ENCODE assay signal across 8 cellular contexts in the genomic region with DNA sequence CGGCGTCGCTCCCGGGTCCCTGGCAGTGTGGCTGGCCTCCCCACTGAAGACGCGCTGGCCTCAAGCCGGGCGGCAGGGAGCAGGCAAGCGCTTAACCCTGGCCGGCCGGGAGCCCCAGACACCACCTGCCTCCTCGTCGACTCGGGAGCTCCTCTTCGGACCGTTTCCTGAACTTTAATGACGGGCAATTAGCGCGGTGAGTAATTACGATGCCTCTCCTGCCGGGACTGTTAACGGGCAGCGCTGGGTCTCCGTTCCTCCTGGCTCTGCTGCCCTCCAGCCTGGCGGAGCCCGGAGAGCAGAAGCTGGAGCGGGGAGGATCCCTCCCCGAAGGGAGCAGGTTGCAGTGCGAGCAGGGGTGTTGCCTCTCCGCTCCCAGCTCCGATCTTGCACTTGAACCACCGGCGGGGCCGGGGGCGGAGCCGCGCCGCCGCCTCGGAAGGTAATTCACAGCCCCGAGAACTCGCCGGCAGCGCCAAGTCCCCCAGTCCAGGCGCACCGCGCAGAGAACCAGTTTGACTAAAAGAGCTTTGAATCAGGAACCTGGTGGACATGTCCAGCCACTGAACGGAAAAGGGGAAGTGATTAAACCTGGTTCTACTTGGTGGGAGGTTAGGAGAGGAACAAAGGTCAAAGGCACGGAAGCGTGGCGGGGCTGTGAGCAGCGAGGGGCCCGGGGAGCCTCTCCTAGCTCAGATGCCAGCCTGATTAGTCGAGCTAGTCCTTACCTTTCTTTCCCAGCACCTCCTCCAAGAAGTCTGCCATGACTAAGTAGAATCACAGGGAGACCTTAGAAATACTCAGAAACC. TPM values are rescaled to one million over a fixed set of nuclear protein-coding genes. Genes with fewer than 3 reads are reported as not detected.
A peak's percentile ranks its signal among the peaks of the same experiment; 100 is the strongest.
DNase-seq lines count a peak whose midpoint lies in the region; ATAC-seq and TF ChIP-seq lines count a peak whose summit lies in the region.

No MANE protein-coding gene starts in this region.

- no peaks in the 10 kb centered on the region for H3K9me2 ChIP-seq in GM23248 (ENCODE audit: insufficient read depth)

- H2AFZ ChIP-seq in GM23248: peak overlapping the region; percentile 84
- H2AFZ ChIP-seq in fibroblast of lung (ENCODE audit: low read length): peak overlapping the region; percentile 50

- H3K4me1 ChIP-seq in BE2C (peaks cover 6% of the 10 kb centered on the region), GM23248 (ENCODE audit: insufficient read depth) (0 out of 2 replicates have a peak, but pooled peaks cover 3% of the 10 kb centered on the region), fibroblast of lung (ENCODE audit: control insufficient read depth, extremely low read depth, insufficient read depth, low read length) (no peaks in the 10 kb centered on the region), upper lobe of left lung (peaks cover 10 to 17% (median 13%) of the 10 kb centered on the region in 4 donors)

- H3K9ac ChIP-seq in GM23248 (no peak overlapping the region), fibroblast of lung (ENCODE audit: insufficient read depth, low read length) (no peak overlapping the region)

- TF ChIP-seq EP300 in upper lobe of left lung (IDR thresholded peaks at IDR 0.05): no peak

- H3K27me3 ChIP-seq in BE2C (peaks cover 48% of the 10 kb centered on the region), GM23248 (replicated peaks; ENCODE audit: insufficient read depth) (peaks cover 53% of the 10 kb centered on the region), fibroblast of lung (ENCODE audit: control insufficient read depth, insufficient read depth, low read length) (peaks cover 60% of the 10 kb centered on the region), upper lobe of left lung (peaks cover 0 to 8% (median 5%) of the 10 kb centered on the region in 4 donors)

- H3K27me3 Mint-ChIP-seq in neural crest cell (ENCODE audit: low read depth): peaks cover 34% of the 10 kb centered on the region

- H3K4me1 Mint-ChIP-seq in neural crest cell: peaks cover 13% of the 10 kb centered on the region

- ATAC-seq in upper lobe of left lung (ENCODE audit: low FRiP score in 2 of 2) (peak; percentile 61 to 67), GM19455 (IDR thresholded peaks at IDR 0.05; ENCODE audit: unreplicated experiment) (no peak)

- no peak for TF ChIP-seq POLR2A in upper lobe of left lung (IDR thresholded peaks at IDR 0.05)

- TF ChIP-seq CTCF in BE2C (IDR thresholded peaks at IDR 0.05; ENCODE audit: low read depth, low read length) (no peak), fibroblast of lung (conservative IDR thresholded peaks at IDR 0.05 in 1 of 2, IDR thresholded peaks at IDR 0.05 in 1 of 2; ENCODE audit: low read depth in 1 of 2, low read length in 2 of 2) (no peak), neural crest cell (conservative IDR thresholded peaks at IDR 0.05) (peak; percentile 12), upper lobe of left lung (IDR thresholded peaks at IDR 0.05) (peak in 1 of 6 experiments; percentile 20)

- H3K27ac ChIP-seq in GM23248 (no peak overlapping the region), fibroblast of lung (ENCODE audit: insufficient read depth, low read length) (no peak overlapping the region), upper lobe of left lung (peak overlapping the region in 1 of 4 donors; percentile 13)

- WGBS in GM23248 (ENCODE audit: low coverage in 1 of 2, low lambda C conversion rate in 2 of 2, missing lambda C conversion rate in 2 of 2), 2 experiments: 3% methylated on average over 46 to 53 of the region's 54 CpGs
- WGBS in upper lobe of left lung, 2 donors: 1 to 2% methylated on average over 16 to 48 of the region's 54 CpGs

- H3K4me3 ChIP-seq in BE2C (ENCODE audit: low read depth, low read length) (peak overlapping the region; percentile 47), GM23248 (peak overlapping the region; percentile 72), fibroblast of lung (replicated peaks in 1 of 4; ENCODE audit: control extremely low read depth in 1 of 4, insufficient read depth in 1 of 4, low read depth in 3 of 4, low read length in 4 of 4) (peak overlapping the region; percentile 3 to 50 (median 27)), upper lobe of left lung (peak overlapping the region; percentile 10 to 48 (median 40))

- peak overlapping the region; percentile 74 for H3K4me3 Mint-ChIP-seq in neural crest cell

- H3K4me2 ChIP-seq in GM23248 (ENCODE audit: unreplicated experiment) (peak overlapping the region; percentile 98), fibroblast of lung (ENCODE audit: extremely low read depth, insufficient read depth, low read length) (peak overlapping the region; percentile 73)

- H3K79me2 ChIP-seq in GM23248 (ENCODE audit: insufficient read depth) (no peaks in the 10 kb centered on the region), fibroblast of lung (ENCODE audit: control insufficient read depth, insufficient read depth, low read length) (no peaks in the 10 kb centered on the region)

- no peak overlapping the region for H3K27ac Mint-ChIP-seq in neural crest cell (ENCODE audit: unreplicated experiment)

- no peaks in the 10 kb centered on the region for H3K9me3 Mint-ChIP-seq in neural crest cell

- DNase-seq in BE2C (peak; percentile 31), GM23248 (peak; percentile 51), NCI-H69 (lab: John Stamatoyannopoulos, UW) (peak; percentile 90), activated T-cell treated with anti-CD3 and anti-CD28 coated beads for 4 hours (peak; percentile 43), fibroblast of lung (ENCODE audit: low read depth in 2 of 2) (peak in 1 of 2 donors; percentile 21), neural crest cell (ENCODE audit: low read depth, low spot score) (no peak), upper lobe of left lung (peak; percentile 57 to 92)

- H3K36me3 ChIP-seq in BE2C (no peaks in the 10 kb centered on the region), GM23248 (ENCODE audit: low read depth) (no peaks in the 10 kb centered on the region), fibroblast of lung (ENCODE audit: control insufficient read depth, insufficient read depth, low read length) (no peaks in the 10 kb centered on the region), upper lobe of left lung (no peaks in the 10 kb centered on the region)

- no peaks in the 10 kb centered on the region for H3F3A ChIP-seq in GM23248 (ENCODE audit: insufficient read depth)

- H3K9me3 ChIP-seq in BE2C (no peaks in the 10 kb centered on the region), GM23248 (ENCODE audit: low read depth) (no peaks in the 10 kb centered on the region), fibroblast of lung (ENCODE audit: control insufficient read depth, insufficient read depth, low read depth, low read length) (no peaks in the 10 kb centered on the region), upper lobe of left lung (no peaks in the 10 kb centered on the region)

- no peaks in the 10 kb centered on the region for H3K36me3 Mint-ChIP-seq in neural crest cell (ENCODE audit: low read depth)

- in situ Hi-C loops in GM23248 (cut with MboI): no loop called here

- H4K20me1 ChIP-seq in GM23248 (ENCODE audit: insufficient read depth) (no peaks in the 10 kb centered on the region), fibroblast of lung (ENCODE audit: control insufficient read depth, extremely low read depth, insufficient read depth, low read length) (no peaks in the 10 kb centered on the region)

RNA-seq across cellular contexts. Expression of a gene that starts 18.3 kb away (rescaled TPM):
- 47.9 TPM for polyA plus RNA-seq in BE2C (2012; ENCODE audit: insufficient read depth, insufficient read length, low read depth)
- total RNA-seq in GM23248 (2014; rRNA removed; shearing (Covaris generic)): 7.3 and 8.3 TPM in 2 replicates
- polyA plus RNA-seq in GM23248 (2016; fragmentation: Nextera tagmentation; extraction: Ambion mirVana): 4.5 and 5.5 TPM in 2 replicates
- 1.5 and 3.8 TPM in 2 replicates for total RNA-seq in fibroblast of lung
- 1.6 and 4.3 TPM in 2 replicates for polyA plus RNA-seq in fibroblast of lung
- polyA plus RNA-seq in fibroblast of lung (2012): 2.8 and 6.7 TPM in 2 replicates
- polyA minus RNA-seq in fibroblast of lung (ENCODE audit: low replicate concordance): 4.9 and 14.1 TPM in 2 replicates
- total RNA-seq in neural crest cell: 4.0 and 4.5 TPM in 2 replicates
- total RNA-seq in upper lobe of left lung: 1 to 10 TPM; 3.3 to 6.9 (median 4.9) TPM

RNA-seq across cellular contexts. Expression of a gene that starts 33.6 kb away (rescaled TPM):
- 30.8 TPM for polyA plus RNA-seq in BE2C (2012; ENCODE audit: insufficient read depth, insufficient read length, low read depth)
- total RNA-seq in GM23248 (2014; rRNA removed; shearing (Covaris generic)): 27.6 and 28.4 TPM in 2 replicates
- polyA plus RNA-seq in GM23248 (2016; fragmentation: Nextera tagmentation; extraction: Ambion mirVana): 14.5 and 15.4 TPM in 2 replicates
- 26.7 and 27.7 TPM in 2 replicates for total RNA-seq in fibroblast of lung
- polyA plus RNA-seq in fibroblast of lung: 22.4 and 26.3 TPM in 2 replicates
- 12.7 and 13.6 TPM in 2 replicates for polyA plus RNA-seq in fibroblast of lung (2012)
- polyA minus RNA-seq in fibroblast of lung (ENCODE audit: low replicate concordance): 20.3 and 26.8 TPM in 2 replicates
- total RNA-seq in neural crest cell: 45.8 and 46.6 TPM in 2 replicates
- 10 to 100 TPM; 30.4 to 67.8 (median 44.2) TPM for total RNA-seq in upper lobe of left lung
